ENCODE assay signal across 8 cellular contexts in genomic region chr1:197902454-197903195, GRCh38. TPM values are rescaled to one million over a fixed set of nuclear protein-coding genes. Genes with fewer than 3 reads are reported as not detected.
A peak's percentile ranks its signal among the peaks of the same experiment; 100 is the strongest.
DNase-seq lines count a peak whose midpoint lies in the region; ATAC-seq and TF ChIP-seq lines count a peak whose summit lies in the region.

TSS of gene C1orf53 (plus strand) at chr1:197902630. CDS start at chr1:197902650, 20 bp downstream.

- peaks cover 53% of the 10 kb centered on the region for H3K27me3 ChIP-seq in smooth muscle cell (ENCODE audit: low read depth)

- H3K4me1 ChIP-seq in smooth muscle cell (ENCODE audit: low read depth) = peaks cover 12% of the 10 kb centered on the region

- H3K27me3 Mint-ChIP-seq in MCF 10A (ENCODE audit: insufficient read depth, unreplicated experiment) = no peaks in the 10 kb centered on the region

- H3K9me3 ChIP-seq in smooth muscle cell (replicated peaks; ENCODE audit: low read depth) = no peaks in the 10 kb centered on the region

- H3K79me2 ChIP-seq in smooth muscle cell (ENCODE audit: low read depth) = no peaks in the 10 kb centered on the region

- peak within 1 kb of the TSS; percentile 86 for H3K4me3 Mint-ChIP-seq in MCF 10A (ENCODE audit: unreplicated experiment)

- H3K36me3 ChIP-seq in smooth muscle cell (ENCODE audit: low read depth) = no peaks in the 10 kb centered on the region

- H2AFZ ChIP-seq in smooth muscle cell (ENCODE audit: low read depth) = peak within 1 kb of the TSS; percentile 99

- H3F3A ChIP-seq in smooth muscle cell (ENCODE audit: low read depth) = no peaks in the 10 kb centered on the region

- no peaks in the 10 kb centered on the region for H4K20me1 ChIP-seq in smooth muscle cell (ENCODE audit: low read depth)

- no TSS peak for BruUV-seq in MCF 10A (replicated peaks; lab: Mats Ljungman, UMichigan)

- peak within 1 kb of the TSS; percentile 93 for H3K4me3 ChIP-seq in smooth muscle cell

- H3K36me3 Mint-ChIP-seq in MCF 10A (ENCODE audit: insufficient read depth, unreplicated experiment) = no peaks in the 10 kb centered on the region

- peaks cover 26% of the 10 kb centered on the region for H3K4me1 Mint-ChIP-seq in MCF 10A (ENCODE audit: insufficient read depth, unreplicated experiment)

- H3K27ac Mint-ChIP-seq in MCF 10A (ENCODE audit: low read depth, unreplicated experiment) = peak within 1 kb of the TSS; percentile 93

- CTCF ChIA-PET in MCF 10A (lab: Yijun Ruan, JAX) = interaction anchor here (0.7 to 3.7 kb wide), 18 partner anchors 12 to 569 kb away, joined by 3 to 44 read pairs (median 4); no protein-coding TSS in a partner anchor

- intact Hi-C loops in MCF 10A (cut with micrococcal nuclease) = loop anchor here (10.0 kb wide), 1 partner anchor 128 kb away; the partner anchor contains the start of gene DENND1B

- peak; percentile 91 to 95 for DNase-seq in NCI-H2081 (lab: John Stamatoyannopoulos, UW)
- DNase-seq in UCSD-AML1 (lab: John Stamatoyannopoulos, UW; ENCODE audit: unreplicated experiment) = peak; percentile 88
- peak; percentile 92 for DNase-seq in MCF 10A (ENCODE audit: unreplicated experiment)
- peak; percentile 97 for DNase-seq in iPS-NIHi11 (ENCODE audit: low spot score)
- peak; percentile 81 for DNase-seq in smooth muscle cell (lab: John Stamatoyannopoulos, UW; ENCODE audit: unreplicated experiment)

- ATAC-seq in GM18517 (IDR thresholded peaks at IDR 0.05; ENCODE audit: unreplicated experiment) = peak; percentile 94
- ATAC-seq in HG03025 (IDR thresholded peaks at IDR 0.05; ENCODE audit: low FRiP score, unreplicated experiment) = peak; percentile 97

- H3K4me2 ChIP-seq in smooth muscle cell = peak within 1 kb of the TSS; percentile 94

- WGBS in smooth muscle cell (ENCODE audit: low lambda C conversion rate) = under 1% methylated on average over 88 of the region's 90 CpGs

- 0 out of 2 replicates have a peak, but pooled peaks have one; percentile 14 for TF ChIP-seq CTCF in 22Rv1 (IDR thresholded peaks at IDR 0.05)
- no peak for TF ChIP-seq CTCF in MCF 10A (IDR thresholded peaks at IDR 0.05; ENCODE audit: unreplicated experiment)
- no peak for TF ChIP-seq CTCF in smooth muscle cell (IDR thresholded peaks at IDR 0.05; ENCODE audit: borderline replicate concordance, insufficient read depth, poor library complexity, severe bottlenecking)

- H3K27ac ChIP-seq in 22Rv1 (peak within 1 kb of the TSS; percentile 95), smooth muscle cell (ENCODE audit: low read depth) (peak within 1 kb of the TSS; percentile 52)

- H3K9ac ChIP-seq in smooth muscle cell (ENCODE audit: low read depth) = peak within 1 kb of the TSS; percentile 62

- H3K9me3 Mint-ChIP-seq in MCF 10A (ENCODE audit: unreplicated experiment) = no peaks in the 10 kb centered on the region

- POLR2A ChIA-PET in MCF 10A (lab: Yijun Ruan, JAX) = interaction anchor here (0.6 to 4.7 kb wide), 41 partner anchors 9 to 1874 kb away, joined by 3 to 38 read pairs (median 4); partner anchors contain the start of genes DENND1B, LHX9 and NEK7

RNA-seq across cellular contexts. Expression of gene C1orf53, which starts in this region (rescaled TPM):
- total RNA-seq in MCF 10A (2022) (10.7 and 15.1 TPM in 2 replicates), smooth muscle cell (3.1 and 5.7 TPM in 2 replicates)
- polyA plus RNA-seq in smooth muscle cell = 4.5 and 5.4 TPM in 2 replicates

Comparison
In these comparisons a context has a peak if more than half of its experiments do, and no peak if none do; other contexts are left out.
1. Peak in every context shown above with its lines: DNase-seq, ATAC-seq, H3K4me3 ChIP-seq and H3K27ac ChIP-seq.